ENCODE assay signal across 8 cellular contexts in the genomic region with DNA sequence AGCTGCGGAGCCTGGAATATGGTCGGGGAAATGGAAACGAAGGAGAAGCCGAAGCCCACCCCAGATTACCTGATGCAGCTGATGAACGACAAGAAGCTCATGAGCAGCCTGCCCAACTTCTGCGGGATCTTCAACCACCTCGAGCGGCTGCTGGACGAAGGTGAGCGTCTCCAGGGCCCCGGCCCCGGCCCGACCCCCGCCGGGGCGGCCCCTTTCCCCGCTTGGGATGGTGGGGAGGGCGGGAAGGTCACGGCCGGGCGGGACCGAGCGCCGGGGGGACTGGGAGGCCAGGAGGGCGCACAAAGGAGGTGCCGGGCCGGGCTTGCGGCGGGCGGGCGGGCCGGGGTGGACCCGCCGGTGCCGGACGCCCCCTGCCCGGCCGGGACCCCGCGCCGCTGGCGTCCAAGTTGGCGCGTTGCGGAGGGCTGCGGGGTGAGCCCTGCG. TPM values are rescaled to one million over a fixed set of nuclear protein-coding genes. Genes with fewer than 3 reads are reported as not detected.
DNase-seq lines count a peak whose midpoint lies in the region; ATAC-seq and TF ChIP-seq lines count a peak whose summit lies in the region.

No MANE protein-coding gene starts in this region.

- peak overlapping the region; percentile 99 for H3K27ac ChIP-seq in caudate nucleus (ENCODE audit: low read depth, low read length)
- H3K27ac ChIP-seq in mucosa of rectum (ENCODE audit: low read depth in 2 of 2, low read length in 2 of 2), result peak overlapping the region; percentile 83 to 91

- no peak for TF ChIP-seq CTCF in BE2C (IDR thresholded peaks at IDR 0.05; ENCODE audit: low read depth, low read length)

- H3K4me1 ChIP-seq in BE2C (no peaks in the 10 kb centered on the region; the same call in 1 of the 2 replicates), mucosa of rectum (ENCODE audit: control insufficient read depth in 2 of 2, insufficient read depth in 2 of 2, low read length in 2 of 2) (no peaks in the 10 kb centered on the region)

- peak; percentile 0 for ATAC-seq in GM21423 (IDR thresholded peaks at IDR 0.05; ENCODE audit: unreplicated experiment)
- no peak for ATAC-seq in HG03469 (IDR thresholded peaks at IDR 0.05; ENCODE audit: unreplicated experiment)

- H3K4me3 ChIP-seq in BE2C (ENCODE audit: low read depth, low read length), result peak overlapping the region; percentile 75
- peak overlapping the region; percentile 81 to 87 for H3K4me3 ChIP-seq in mucosa of rectum (ENCODE audit: low read length in 2 of 2)

- no peaks in the 10 kb centered on the region for H3K27me3 ChIP-seq in BE2C
- H3K27me3 ChIP-seq in mucosa of rectum (ENCODE audit: control insufficient read depth in 2 of 2, insufficient read depth in 2 of 2, low read length in 2 of 2), result peaks cover 0 to 36% of the 10 kb centered on the region in 2 donors

- DNase-seq in BE2C, result peak; percentile 39
- DNase-seq in RPMI8226, result peak; percentile 43
- no peak for DNase-seq in caudate nucleus (lab: John Stamatoyannopoulos, UW)
- DNase-seq in dermis blood vessel endothelial cell, result no peak
- no peak for DNase-seq in ureter (ENCODE audit: low spot score)

- H3K9ac ChIP-seq in mucosa of rectum (ENCODE audit: low read depth in 1 of 2, low read length in 2 of 2), result peak overlapping the region; percentile 48 to 80

- H3K9me3 ChIP-seq in BE2C, result no peaks in the 10 kb centered on the region
- no peaks in the 10 kb centered on the region for H3K9me3 ChIP-seq in mucosa of rectum (ENCODE audit: control insufficient read depth in 2 of 2, low read length in 2 of 2)

- H3K36me3 ChIP-seq in BE2C, result no peaks in the 10 kb centered on the region
- no peaks in the 10 kb centered on the region for H3K36me3 ChIP-seq in mucosa of rectum (ENCODE audit: control insufficient read depth in 2 of 2, insufficient read depth in 2 of 2, low read length in 2 of 2)

RNA-seq across cellular contexts. Expression of gene QKI, which starts 0.7 kb away (rescaled TPM):
- 42.1 TPM for polyA plus RNA-seq in BE2C (2012; ENCODE audit: insufficient read depth, insufficient read length, low read depth)
- total RNA-seq in dermis blood vessel endothelial cell (307 and 356 TPM in 2 replicates), ureter (96.7 TPM)

Comparison
In these comparisons a context has a peak if more than half of its experiments do, and no peak if none do; other contexts are left out.
1. DNase-seq: peak in BE2C (single experiment) and RPMI8226 (single experiment); none in caudate nucleus (0 of 61), dermis blood vessel endothelial cell (single experiment) and ureter (single experiment).